ENCODE assay signal across 20 cellular contexts in the genomic region with DNA sequence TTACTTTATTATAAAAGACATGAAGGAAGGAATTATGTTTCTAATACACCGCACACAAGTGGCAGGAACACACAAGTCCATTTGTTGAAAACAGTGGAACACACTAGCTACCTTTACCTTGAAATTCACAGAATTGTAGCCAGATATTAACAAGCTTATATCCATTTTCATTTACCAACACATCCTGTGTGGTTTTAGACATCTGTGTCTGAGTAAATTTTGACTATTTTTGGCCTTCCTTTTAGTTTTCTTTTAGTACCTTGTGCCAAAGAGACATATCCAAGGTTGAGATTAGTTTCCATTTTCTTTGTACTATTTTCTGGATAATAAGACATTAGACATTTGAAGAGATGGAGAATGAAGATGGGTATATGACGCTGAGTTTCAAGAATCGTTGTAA. TPM values are rescaled to one million over a fixed set of nuclear protein-coding genes. Genes with fewer than 3 reads are reported as not detected.
"Had no signal": no experiment of that assay in that cellular context is flagged by ENCODE, and none has a peak within 500 bp of the region (broad histone marks: within the 10 kb centered on the region; RNA-seq: fewer than 3 reads in every experiment).

A gene with protein sequence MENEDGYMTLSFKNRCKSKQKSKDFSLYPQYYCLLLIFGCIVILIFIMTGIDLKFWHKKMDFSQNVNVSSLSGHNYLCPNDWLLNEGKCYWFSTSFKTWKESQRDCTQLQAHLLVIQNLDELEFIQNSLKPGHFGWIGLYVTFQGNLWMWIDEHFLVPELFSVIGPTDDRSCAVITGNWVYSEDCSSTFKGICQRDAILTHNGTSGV (plus strand): TSS at position 244 of the 400 bp plus-strand sequence. CDS start 107 bp downstream, at position 351.

- H3K36me3 ChIP-seq: breast epithelium had no signal

- H3K4me1 ChIP-seq: breast epithelium had no signal

- H3K27ac ChIP-seq: breast epithelium, coronary artery, PC-9 had no signal

- DNase-seq: activated CD4-positive, alpha-beta memory T cell treated with anti-CD3 and anti-CD28 coated beads for 36 hours; activated CD4-positive, alpha-beta T cell treated with anti-CD3 and anti-CD28 coated beads for 1 hour; activated CD4-positive, alpha-beta T cell treated with anti-CD3 and anti-CD28 coated beads, Interleukin-2, amount 10 ng/mL, durations not matched to agents 24 days and 14 days; activated effector memory CD4-positive, alpha-beta T cell treated with anti-CD3 and anti-CD28 coated beads, Interleukin-2, amount 50 U/mL, for 16 hours; activated naive CD4-positive, alpha-beta T cell treated with Interleukin-2 at 50 U/mL for 16 hours; activated T-cell treated with anti-CD3 and anti-CD28 coated beads, Interleukin-2, amount 50 U/mL, for 24 hours; aorta; central memory CD4-positive, alpha-beta T cell; NCI-H146; NCI-H187 treated with DMSO at 0.1 percent for 48 hours; NCI-H2081 treated with DMSO at 0.1 percent for 48 hours; NCI-H446; NCI-H524; PC-9; SHP77 treated with DMSO at 0.1 percent for 48 hours had no signal

- H3K9me3 ChIP-seq: breast epithelium had no signal

- H3K27me3 ChIP-seq: breast epithelium had no signal

- ATAC-seq: activated naive CD4-positive, alpha-beta T cell treated with anti-CD3 and anti-CD28 coated beads, Interleukin-2, amount 50 U/mL, for 72 hours had no signal

- H3K4me3 ChIP-seq: breast epithelium, coronary artery, PC-9 had no signal

- H3K4me2 ChIP-seq: PC-9 had no signal

- H2AFZ ChIP-seq: PC-9 had no signal

RNA-seq across cellular contexts. Expression of the gene that starts here (rescaled TPM):
- total RNA-seq: activated CD4-positive, alpha-beta memory T cell treated with anti-CD3 and anti-CD28 coated beads for 36 hours; activated CD4-positive, alpha-beta T cell treated with anti-CD3 and anti-CD28 coated beads, Interleukin-2, amount 10 ng/mL, durations not matched to agents 24 days and 14 days; activated naive CD4-positive, alpha-beta T cell treated with anti-CD3 and anti-CD28 coated beads, Interleukin-2, amount 50 U/mL, for 72 hours; aorta; breast epithelium; chondrocyte; PC-9; SK-MEL-5 had no signal
- polyA plus RNA-seq: aorta had no signal
